In genomic region chr1:176855434-176855745, GRCh38 we compare ENCODE assay signal across 37 cellular contexts.
"Had no signal": no experiment of that assay in that cellular context is flagged by ENCODE, and none has a peak within 500 bp of the region (broad histone marks: within the 10 kb centered on the region; RNA-seq: fewer than 3 reads in every experiment).

No MANE protein-coding gene starts in this region.

- DNase-seq: activated CD4-positive, alpha-beta memory T cell treated with anti-CD3 and anti-CD28 coated beads, Interleukin-2, amount 10 ng/mL, durations not matched to agents 7 days and 5 days; activated CD4-positive, alpha-beta T cell treated with anti-CD3 and anti-CD28 coated beads for 1 hour; activated CD4-positive, alpha-beta T cell treated with anti-CD3 and anti-CD28 coated beads for 36 hours; activated CD4-positive, alpha-beta T cell treated with anti-CD3 and anti-CD28 coated beads for 48 hours; activated CD4-positive, alpha-beta T cell treated with anti-CD3 and anti-CD28 coated beads, Interleukin-2, amount 10 ng/mL, durations not matched to agents 7 days and 5 days; activated CD4-positive, alpha-beta T cell treated with anti-CD3 and anti-CD28 coated beads, Interleukin-2, amount 50 U/mL, for 48 hours; activated CD4-positive, CD25-positive, alpha-beta regulatory T cell; activated CD8-positive, alpha-beta memory T cell treated with anti-CD3 and anti-CD28 coated beads for 24 hours; activated CD8-positive, alpha-beta memory T cell treated with anti-CD3 and anti-CD28 coated beads, Interleukin-2, amount 10 ng/mL, durations not matched to agents 7 days and 5 days; activated CD8-positive, alpha-beta memory T cell treated with anti-CD3 and anti-CD28 coated beads, Interleukin-2, amount 50 U/mL, for 48 hours; activated CD8-positive, alpha-beta T cell treated with anti-CD3 and anti-CD28 coated beads, Interleukin-2, amount 10 ng/mL, durations not matched to agents 7 days and 5 days; activated effector memory CD4-positive, alpha-beta T cell treated with Interleukin-2 at 50 U/mL for 16 hours; activated gamma-delta T cell; activated naive CD4-positive, alpha-beta T cell treated with anti-CD3 and anti-CD28 coated beads, Interleukin-2, amount 50 U/mL, for 16 hours; activated naive CD4-positive, alpha-beta T cell treated with Interleukin-2 at 50 U/mL for 16 hours; activated naive CD8-positive, alpha-beta T cell treated with anti-CD3 and anti-CD28 coated beads for 36 hours; activated T-cell treated with anti-CD3 and anti-CD28 coated beads, Interleukin-2, amount 50 U/mL, for 24 hours; activated T-cell treated with anti-CD3 and anti-CD28 coated beads, Interleukin-2, amount 50 U/mL, for 48 hours; adrenal gland; amniotic stem cell; aorta; brain microvascular endothelial cell; central memory CD4-positive, alpha-beta T cell; T-helper 1 cell; T-helper 2 cell; T-helper 9 cell; WERI-Rb-1 had no signal

- H3K27ac ChIP-seq: adrenal gland, body of pancreas, brain microvascular endothelial cell, breast epithelium, WERI-Rb-1 had no signal

- H3K4me1 ChIP-seq: adrenal gland, breast epithelium had no signal

- H3K27me3 ChIP-seq: adrenal gland, body of pancreas, brain microvascular endothelial cell, breast epithelium had no signal

- H3K4me3 ChIP-seq: adrenal gland, body of pancreas, breast epithelium had no signal

- H3K27ac Mint-ChIP-seq: activated CD4-positive, alpha-beta memory T cell treated with anti-CD3 and anti-CD28 coated beads, Interleukin-2, amount 10 ng/mL, durations not matched to agents 7 days and 5 days; activated CD4-positive, alpha-beta T cell treated with anti-CD3 and anti-CD28 coated beads for 36 hours; activated CD4-positive, alpha-beta T cell treated with anti-CD3 and anti-CD28 coated beads, Interleukin-2, amount 10 ng/mL, durations not matched to agents 7 days and 5 days; activated CD8-positive, alpha-beta memory T cell treated with anti-CD3 and anti-CD28 coated beads, Interleukin-2, amount 10 ng/mL, durations not matched to agents 7 days and 5 days; activated CD8-positive, alpha-beta T cell treated with anti-CD3 and anti-CD28 coated beads, Interleukin-2, amount 10 ng/mL, durations not matched to agents 7 days and 5 days; activated naive CD4-positive, alpha-beta T cell treated with anti-CD3 and anti-CD28 coated beads, Interleukin-2, amount 50 U/mL, for 72 hours; activated naive CD8-positive, alpha-beta T cell treated with anti-CD3 and anti-CD28 coated beads for 36 hours; activated T-cell treated with anti-CD3 and anti-CD28 coated beads, Interleukin-2, amount 50 U/mL, for 24 hours; activated T-helper 2 cell treated with anti-CD3 and anti-CD28 coated beads, Interferon-gamma antibody, Interleukin-2, Interleukin-4, amounts not matched to agents 10 μg/mL and 5 μg/mL and 100 μg/mL, durations not matched to agents 14 hours and 24 hours and 36 hours; T-helper 1 cell treated with Interleukin-12 subunit alpha and Interleukin-12 subunit beta and Interleukin-4 antibody, amounts not matched to agents 30 μg/mL and 1 μg/mL, for 36 hours; T-helper 2 cell treated with Interferon-gamma antibody and Interleukin-4, amounts not matched to agents 5 μg/mL and 100 μg/mL, for 36 hours; WTC11 had no signal

- H3K4me3 Mint-ChIP-seq: activated CD4-positive, alpha-beta memory T cell treated with anti-CD3 and anti-CD28 coated beads, Interleukin-2, amount 10 ng/mL, durations not matched to agents 7 days and 5 days; activated CD4-positive, alpha-beta T cell treated with anti-CD3 and anti-CD28 coated beads for 36 hours; activated CD4-positive, alpha-beta T cell treated with anti-CD3 and anti-CD28 coated beads, Interleukin-2, amount 10 ng/mL, durations not matched to agents 7 days and 5 days; activated CD8-positive, alpha-beta memory T cell treated with anti-CD3 and anti-CD28 coated beads, Interleukin-2, amount 10 ng/mL, durations not matched to agents 7 days and 5 days; activated CD8-positive, alpha-beta T cell treated with anti-CD3 and anti-CD28 coated beads, Interleukin-2, amount 10 ng/mL, durations not matched to agents 7 days and 5 days; activated naive CD8-positive, alpha-beta T cell treated with anti-CD3 and anti-CD28 coated beads for 36 hours; activated T-cell treated with anti-CD3 and anti-CD28 coated beads, Interleukin-2, amount 50 U/mL, for 24 hours; T-helper 1 cell treated with Interleukin-12 subunit alpha and Interleukin-12 subunit beta and Interleukin-4 antibody, amounts not matched to agents 30 μg/mL and 1 μg/mL, for 36 hours; T-helper 2 cell treated with Interferon-gamma antibody and Interleukin-4, amounts not matched to agents 5 μg/mL and 100 μg/mL, for 36 hours; WTC11 had no signal

- H3K9me3 ChIP-seq: adrenal gland, body of pancreas, breast epithelium had no signal

- H3K4me1 Mint-ChIP-seq: activated CD4-positive, alpha-beta memory T cell treated with anti-CD3 and anti-CD28 coated beads, Interleukin-2, amount 10 ng/mL, durations not matched to agents 7 days and 5 days; activated CD4-positive, alpha-beta T cell treated with anti-CD3 and anti-CD28 coated beads for 36 hours; activated CD4-positive, alpha-beta T cell treated with anti-CD3 and anti-CD28 coated beads, Interleukin-2, amount 10 ng/mL, durations not matched to agents 7 days and 5 days; activated CD8-positive, alpha-beta memory T cell treated with anti-CD3 and anti-CD28 coated beads, Interleukin-2, amount 10 ng/mL, durations not matched to agents 7 days and 5 days; activated naive CD8-positive, alpha-beta T cell treated with anti-CD3 and anti-CD28 coated beads for 36 hours; WTC11 had no signal

- H3K9me3 Mint-ChIP-seq: activated CD4-positive, alpha-beta T cell treated with anti-CD3 and anti-CD28 coated beads, Interleukin-2, amount 10 ng/mL, durations not matched to agents 7 days and 5 days; activated naive CD8-positive, alpha-beta T cell treated with anti-CD3 and anti-CD28 coated beads for 36 hours; activated T-cell treated with anti-CD3 and anti-CD28 coated beads, Interleukin-2, amount 50 U/mL, for 24 hours; activated T-helper 2 cell treated with anti-CD3 and anti-CD28 coated beads, Interferon-gamma antibody, Interleukin-2, Interleukin-4, amounts not matched to agents 10 μg/mL and 5 μg/mL and 100 μg/mL, durations not matched to agents 14 hours and 24 hours and 36 hours; T-helper 1 cell treated with Interleukin-12 subunit alpha and Interleukin-12 subunit beta and Interleukin-4 antibody, amounts not matched to agents 30 μg/mL and 1 μg/mL, for 36 hours; T-helper 2 cell treated with Interferon-gamma antibody and Interleukin-4, amounts not matched to agents 5 μg/mL and 100 μg/mL, for 36 hours; WTC11 had no signal

- ATAC-seq: activated CD4-positive, alpha-beta T cell treated with anti-CD3 and anti-CD28 coated beads for 36 hours; activated CD4-positive, CD25-positive, alpha-beta regulatory T cell treated with anti-CD3 and anti-CD28 coated beads, Interleukin-2, amount 50 U/mL, for 24 hours; activated CD8-positive, alpha-beta memory T cell treated with anti-CD3 and anti-CD28 coated beads, Interleukin-2, amount 10 ng/mL, durations not matched to agents 7 days and 5 days; activated CD8-positive, alpha-beta T cell treated with anti-CD3 and anti-CD28 coated beads, Interleukin-2, amount 10 ng/mL, durations not matched to agents 7 days and 5 days; activated naive CD4-positive, alpha-beta T cell treated with anti-CD3 and anti-CD28 coated beads, Interleukin-2, amount 50 U/mL, for 72 hours; WTC11 had no signal

- H3K36me3 ChIP-seq: adrenal gland, brain microvascular endothelial cell, breast epithelium, WERI-Rb-1 had no signal

- H3K27me3 Mint-ChIP-seq: activated CD4-positive, alpha-beta memory T cell treated with anti-CD3 and anti-CD28 coated beads, Interleukin-2, amount 10 ng/mL, durations not matched to agents 7 days and 5 days; activated CD4-positive, alpha-beta T cell treated with anti-CD3 and anti-CD28 coated beads, Interleukin-2, amount 10 ng/mL, durations not matched to agents 7 days and 5 days; activated CD8-positive, alpha-beta memory T cell treated with anti-CD3 and anti-CD28 coated beads, Interleukin-2, amount 10 ng/mL, durations not matched to agents 7 days and 5 days; activated naive CD8-positive, alpha-beta T cell treated with anti-CD3 and anti-CD28 coated beads for 36 hours; activated T-cell treated with anti-CD3 and anti-CD28 coated beads, Interleukin-2, amount 50 U/mL, for 24 hours had no signal

- FAIRE-seq: astrocyte, TTC549 had no signal

- H3K36me3 Mint-ChIP-seq: activated CD8-positive, alpha-beta memory T cell treated with anti-CD3 and anti-CD28 coated beads, Interleukin-2, amount 10 ng/mL, durations not matched to agents 7 days and 5 days; activated naive CD4-positive, alpha-beta T cell treated with anti-CD3 and anti-CD28 coated beads, Interleukin-2, amount 50 U/mL, for 72 hours; activated naive CD8-positive, alpha-beta T cell treated with anti-CD3 and anti-CD28 coated beads for 36 hours; WTC11 had no signal
